In genomic region chr3:59510576-59510975, GRCh38 we compare ENCODE assay signal across 19 cellular contexts.
"Had no signal": no experiment of that assay in that cellular context is flagged by ENCODE, and none has a peak within 500 bp of the region (broad histone marks: within the 10 kb centered on the region; RNA-seq: fewer than 3 reads in every experiment).

No MANE protein-coding gene starts in this region.

- H3K4me2 ChIP-seq: smooth muscle cell had no signal

- DNase-seq: activated CD4-positive, alpha-beta T cell treated with anti-CD3 and anti-CD28 coated beads, Interleukin-2, amount 10 ng/mL, durations not matched to agents 24 days and 14 days; activated CD4-positive, CD25-positive, alpha-beta regulatory T cell; activated CD8-positive, alpha-beta T cell treated with anti-CD3 and anti-CD28 coated beads for 36 hours; activated naive CD4-positive, alpha-beta T cell treated with anti-CD3 and anti-CD28 coated beads for 36 hours; activated T-cell treated with anti-CD3 and anti-CD28 coated beads, Interleukin-2, amount 50 U/mL, for 1 hour; aorta; erythroblast; natural killer cell; pancreas; right lobe of liver; stimulated activated CD4-positive, alpha-beta T cell treated with anti-CD3 and anti-CD28 coated beads, Interleukin-4, amount 100 ng/mL, for 24 hours; T1000; testis had no signal

- H3K4me1 ChIP-seq: breast epithelium, pancreas, right lobe of liver, testis had no signal

- FAIRE-seq: endometrium, pancreas had no signal

- H3K9me3 ChIP-seq: breast epithelium, pancreas, right lobe of liver, testis had no signal

- H3K27ac ChIP-seq: breast epithelium, coronary artery, pancreas, right lobe of liver, testis had no signal

- H3K36me3 ChIP-seq: breast epithelium, pancreas, right lobe of liver had no signal

- H3K4me3 ChIP-seq: breast epithelium, coronary artery, pancreas, right lobe of liver, smooth muscle cell, testis had no signal

- ATAC-seq: activated CD8-positive, alpha-beta T cell treated with anti-CD3 and anti-CD28 coated beads for 36 hours; activated T-helper 17 cell treated with anti-CD3 and anti-CD28 coated beads, Interleukin-2, amount 50 U/mL, for 72 hours; natural killer cell; right lobe of liver; stimulated activated effector memory CD8-positive, alpha-beta T cell treated with anti-CD3 and anti-CD28 coated beads, Interleukin-12 subunit alpha, Interleukin-12 subunit beta, amount 100 ng/mL, for 72 hours had no signal
